Comparison of ENCODE assay signal across 19 cellular contexts in genomic region chr1:13956386-13956785, GRCh38.
DNase-seq lines count a peak whose midpoint lies in the region; ATAC-seq and TF ChIP-seq lines count a peak whose summit lies in the region.
"Had no signal": no experiment of that assay in that cellular context is flagged by ENCODE, and none has a peak within 500 bp of the region (broad histone marks: within the 10 kb centered on the region; RNA-seq: fewer than 3 reads in every experiment).

No MANE protein-coding gene starts in this region.

- no peaks in the 10 kb centered on the region for H3K4me1 ChIP-seq in breast epithelium
- H3K4me1 ChIP-seq: A549, HAP-1, SJSA1 had no signal

- H3K4me1 Mint-ChIP-seq in MCF 10A (ENCODE audit: insufficient read depth, unreplicated experiment) = peaks cover 25% of the 10 kb centered on the region
- H3K4me1 Mint-ChIP-seq: B cell had no signal

- no peak overlapping the region for H3K4me3 Mint-ChIP-seq in MCF 10A (ENCODE audit: unreplicated experiment)
- H3K4me3 Mint-ChIP-seq: B cell; CD4-positive, alpha-beta T cell had no signal

- TF ChIP-seq POLR2A in breast epithelium (IDR thresholded peaks at IDR 0.05) = no peak

- H3K36me3 ChIP-seq in breast epithelium = no peaks in the 10 kb centered on the region
- H3K36me3 ChIP-seq: HAP-1, SJSA1 had no signal

- no peaks in the 10 kb centered on the region for H3K9me3 ChIP-seq in breast epithelium
- H3K9me3 ChIP-seq: A549, HAP-1, SJSA1 had no signal

- no peaks in the 10 kb centered on the region for H3K27me3 ChIP-seq in breast epithelium
- H3K27me3 ChIP-seq: SJSA1 had no signal

- H3K36me3 Mint-ChIP-seq in MCF 10A (ENCODE audit: insufficient read depth, unreplicated experiment) = no peaks in the 10 kb centered on the region

- no peak for TF ChIP-seq CTCF in MCF 10A (IDR thresholded peaks at IDR 0.05; ENCODE audit: unreplicated experiment)
- no peak for TF ChIP-seq CTCF in breast epithelium (IDR thresholded peaks at IDR 0.05)
- no peak for TF ChIP-seq CTCF in astrocyte of the cerebellum (IDR thresholded peaks at IDR 0.05; ENCODE audit: low read depth, low read length, missing control alignments)
- TF ChIP-seq CTCF in fibroblast of the aortic adventitia (IDR thresholded peaks at IDR 0.05; ENCODE audit: insufficient read depth, low read length) = no peak

- no peak overlapping the region for H3K27ac ChIP-seq in breast epithelium
- H3K27ac ChIP-seq: A549, SJSA1 had no signal

- ATAC-seq in GM18517 (IDR thresholded peaks at IDR 0.05; ENCODE audit: unreplicated experiment) (no peak), left ventricle myocardium superior (no peak)
- ATAC-seq: A549 had no signal

- CTCF ChIA-PET in MCF 10A (lab: Yijun Ruan, JAX) = interaction anchor here (0.7 to 1.6 kb wide), 2 partner anchors 9 to 853 kb away, joined by 3 to 4 read pairs; no protein-coding TSS in a partner anchor

- H3K4me3 ChIP-seq in breast epithelium (no peak overlapping the region), astrocyte of the cerebellum (ENCODE audit: low read depth, low read length) (no peak overlapping the region), fibroblast of the aortic adventitia (ENCODE audit: low read depth, low read length) (no peak overlapping the region)
- H3K4me3 ChIP-seq: A549, HAP-1, SJSA1 had no signal

- no peaks in the 10 kb centered on the region for H3K27me3 Mint-ChIP-seq in MCF 10A (ENCODE audit: insufficient read depth, unreplicated experiment)

- DNase-seq in MCF 10A (ENCODE audit: unreplicated experiment) = peak; percentile 73
- DNase-seq in breast epithelium (ENCODE audit: low spot score in 2 of 2) = no peak
- DNase-seq in astrocyte of the cerebellum (ENCODE audit: low read depth) = peak; percentile 47
- DNase-seq in fibroblast of the aortic adventitia (ENCODE audit: low read depth) = peak; percentile 29
- DNase-seq in mucosa of gallbladder (ENCODE audit: low spot score) = no peak
- DNase-seq in left ventricle myocardium superior = no peak
- no peak for DNase-seq in stimulated activated CD4-positive, alpha-beta T cell treated with anti-CD3 and anti-CD28 coated beads, Interleukin-2, amount 100 ng/mL, for 24 hours
- DNase-seq: CD4-positive, alpha-beta T cell; IMR-90; Kasumi-1; NCI-H1694 treated with DMSO at 0.1 percent for 48 hours; NCI-H69; NK-92 treated with Interleukin-12 subunit alpha and Interleukin-12 subunit beta, amount 100 ng/mL, for 24 hours; OCI-M1 had no signal

- peak overlapping the region; percentile 24 for H3K27ac Mint-ChIP-seq in MCF 10A (ENCODE audit: low read depth, unreplicated experiment)
- H3K27ac Mint-ChIP-seq: B cell; CD4-positive, alpha-beta T cell had no signal

- no TSS peak for BruUV-seq in MCF 10A (replicated peaks; lab: Mats Ljungman, UMichigan)

- intact Hi-C loops in MCF 10A (cut with micrococcal nuclease) = no loop called here
- intact Hi-C loops in breast epithelium (cut with DNase I; ENCODE audit: low total_unique reads) = no loop called here
- intact Hi-C loops in left ventricle myocardium superior (cut with micrococcal nuclease) = no loop called here

- in situ Hi-C loops in astrocyte of the cerebellum (cut with HindIII; ENCODE audit: low sequenced_read_pairs) = no loop called here

- no peaks in the 10 kb centered on the region for H3K9me3 Mint-ChIP-seq in MCF 10A (ENCODE audit: unreplicated experiment)
- H3K9me3 Mint-ChIP-seq: CD4-positive, alpha-beta T cell had no signal

- POLR2A ChIA-PET in MCF 10A (lab: Yijun Ruan, JAX) = interaction anchor here (0.9 kb wide), 1 partner anchor 29 kb away, joined by 4 read pairs; no protein-coding TSS in a partner anchor

Comparison
In these comparisons a context has a peak if more than half of its experiments do, and no peak if none do; other contexts are left out.
1. DNase-seq: peak in MCF 10A (single experiment), astrocyte of the cerebellum (single experiment) and fibroblast of the aortic adventitia (single experiment); none in breast epithelium (0 of 2), mucosa of gallbladder (single experiment), left ventricle myocardium superior (single experiment) and stimulated activated CD4-positive, alpha-beta T cell treated with anti-CD3 and anti-CD28 coated beads, Interleukin-2, amount 100 ng/mL, for 24 hours (0 of 2).